8 cellular contexts compared by ENCODE assay signal in the genomic region with DNA sequence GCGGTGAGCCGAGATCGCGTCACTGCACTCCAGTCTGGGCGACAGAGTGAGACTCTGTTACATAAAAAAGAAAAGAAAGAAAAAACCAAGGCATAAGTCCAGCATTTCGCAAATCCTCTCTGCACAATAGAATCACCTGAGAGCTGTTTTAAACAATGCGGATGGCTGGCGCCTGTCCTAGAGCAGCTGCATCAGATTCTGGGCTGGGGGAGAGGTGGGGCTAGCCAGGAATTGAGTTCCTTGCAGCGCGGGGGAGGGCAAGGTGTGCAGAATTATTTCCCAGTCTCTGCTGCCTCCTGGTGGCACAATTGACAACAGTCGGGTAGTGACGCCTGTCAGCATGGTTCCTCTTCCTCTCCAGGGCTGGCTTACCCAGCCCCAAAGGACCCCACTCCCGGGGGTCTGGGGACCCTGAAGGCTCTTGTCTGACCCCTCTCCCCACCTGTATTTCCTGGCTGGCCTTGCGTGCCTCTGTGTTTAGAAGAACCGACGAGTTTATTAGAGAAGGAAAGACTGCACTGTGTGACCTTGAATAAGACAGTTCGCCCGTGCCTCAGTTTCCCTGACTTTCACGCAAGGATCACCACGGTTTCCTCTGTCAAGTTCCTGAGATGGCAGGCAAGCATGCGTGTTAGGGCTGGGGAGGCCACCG. TPM values are rescaled to one million over a fixed set of nuclear protein-coding genes. Genes with fewer than 3 reads are reported as not detected.
DNase-seq lines count a peak whose midpoint lies in the region; ATAC-seq lines count a peak whose summit lies in the region.

No MANE protein-coding gene starts in this region.

- H2BK15ac ChIP-seq in mesenchymal stem cell (ENCODE audit: low read depth, poor library complexity, severe bottlenecking), result peak overlapping the region; percentile 73

- H3K4me1 ChIP-seq in BLaER1 (peaks cover 43% of the 10 kb centered on the region), duodenal mucosa (ENCODE audit: control insufficient read depth in 1 of 2, insufficient read depth in 2 of 2, low read length in 2 of 2) (peaks cover 8 to 10% of the 10 kb centered on the region in 2 donors), mesenchymal stem cell (ENCODE audit: control insufficient read depth, insufficient read depth, low read depth, low read length) (no peaks in the 10 kb centered on the region)

- H3K23ac ChIP-seq in mesenchymal stem cell (ENCODE audit: low read length in 2 of 2), result no peak overlapping the region

- 42% methylated on average over 20 of the region's 22 CpGs for WGBS in mesenchymal stem cell

- no peak overlapping the region for H4K8ac ChIP-seq in mesenchymal stem cell (ENCODE audit: low read length)

- no peaks in the 10 kb centered on the region for H3K27me3 ChIP-seq in BLaER1
- no peaks in the 10 kb centered on the region for H3K27me3 ChIP-seq in duodenal mucosa (ENCODE audit: control insufficient read depth in 1 of 2, insufficient read depth in 2 of 2, low read length in 2 of 2)
- H3K27me3 ChIP-seq in mesenchymal stem cell (ENCODE audit: control insufficient read depth in 1 of 2, insufficient read depth in 1 of 2, low read length in 2 of 2), result peaks cover 6 to 12% of the 10 kb centered on the region in 2 experiments

- no peak overlapping the region for H2BK120ac ChIP-seq in mesenchymal stem cell (ENCODE audit: low read depth, low read length)

- no peak overlapping the region for H3K18ac ChIP-seq in mesenchymal stem cell (ENCODE audit: low read depth in 1 of 2, low read length in 2 of 2)

- H4K91ac ChIP-seq in mesenchymal stem cell (ENCODE audit: low read length), result no peak overlapping the region

- H2BK12ac ChIP-seq in mesenchymal stem cell (ENCODE audit: low read length in 2 of 2), result no peak overlapping the region

- H3K9ac ChIP-seq in BLaER1 (peak overlapping the region; percentile 68), duodenal mucosa (ENCODE audit: low read depth in 1 of 2, low read length in 2 of 2) (peak overlapping the region; percentile 56 to 62), mesenchymal stem cell (ENCODE audit: low read length) (peak overlapping the region; percentile 33)

- H2AK5ac ChIP-seq in mesenchymal stem cell (ENCODE audit: low read length, severe bottlenecking), result no peak overlapping the region

- H3K4me3 ChIP-seq in BLaER1 (peak overlapping the region; percentile 54), duodenal mucosa (ENCODE audit: low read depth in 1 of 2, low read length in 2 of 2) (peak overlapping the region; percentile 41 to 65), mesenchymal stem cell (ENCODE audit: insufficient read depth in 1 of 2, low read depth in 1 of 2, low read length in 2 of 2) (peak overlapping the region in 1 of 2 experiments; percentile 65)

- H2BK5ac ChIP-seq in mesenchymal stem cell (ENCODE audit: low read depth, low read length, poor library complexity, severe bottlenecking), result no peak overlapping the region

- no peaks in the 10 kb centered on the region for H4K20me1 ChIP-seq in BLaER1

- DNase-seq in NCI-H748 (lab: John Stamatoyannopoulos, UW; ENCODE audit: unreplicated experiment), result peak; percentile 88
- DNase-seq in activated CD4-positive, alpha-beta T cell treated with anti-CD3 and anti-CD28 coated beads, Interleukin-2, amount 50 U/mL, for 48 hours, result peak; percentile 86 to 91
- peak; percentile 73 for DNase-seq in mesenchymal stem cell
- DNase-seq in stimulated activated CD8-positive, alpha-beta memory T cell treated with anti-CD3 and anti-CD28 coated beads, Interleukin-12 subunit alpha, Interleukin-12 subunit beta, amount 100 ng/mL, for 24 hours (ENCODE audit: extremely low read depth), result peak; percentile 60

- H3K4me2 ChIP-seq in BLaER1 (peak overlapping the region; percentile 91), mesenchymal stem cell (ENCODE audit: low read length, poor library complexity, severe bottlenecking) (peak overlapping the region; percentile 11)

- H3K9me3 ChIP-seq in BLaER1 (no peaks in the 10 kb centered on the region), duodenal mucosa (ENCODE audit: control insufficient read depth in 1 of 2, low read length in 2 of 2) (no peaks in the 10 kb centered on the region), mesenchymal stem cell (ENCODE audit: control insufficient read depth, low read length) (no peaks in the 10 kb centered on the region)

- H3K4ac ChIP-seq in mesenchymal stem cell (ENCODE audit: low read depth in 1 of 2, low read length in 2 of 2), result no peak overlapping the region

- no peak overlapping the region for H2AFZ ChIP-seq in mesenchymal stem cell (ENCODE audit: low read depth, low read length)

- ATAC-seq in GM19328 (IDR thresholded peaks at IDR 0.05; ENCODE audit: unreplicated experiment) (peak; percentile 56), HG03469 (IDR thresholded peaks at IDR 0.05; ENCODE audit: unreplicated experiment) (peak; percentile 37)

- H3K27ac ChIP-seq in BLaER1 (peak overlapping the region; percentile 67), duodenal mucosa (ENCODE audit: low read depth, low read length) (no peak overlapping the region), mesenchymal stem cell (ENCODE audit: low read length, poor library complexity, severe bottlenecking) (no peak overlapping the region)

- no peaks in the 10 kb centered on the region for H3K36me3 ChIP-seq in BLaER1
- H3K36me3 ChIP-seq in duodenal mucosa (ENCODE audit: control insufficient read depth in 1 of 2, insufficient read depth in 2 of 2, low read length in 2 of 2), result no peaks in the 10 kb centered on the region
- H3K36me3 ChIP-seq in mesenchymal stem cell (ENCODE audit: control insufficient read depth in 1 of 2, insufficient read depth in 2 of 2, low read depth in 1 of 2, low read length in 2 of 2), result no peaks in the 10 kb centered on the region

- H3K79me1 ChIP-seq in mesenchymal stem cell (replicated peaks; ENCODE audit: low read length, poor library complexity, severe bottlenecking), result no peaks in the 10 kb centered on the region

- no peak overlapping the region for H3K14ac ChIP-seq in mesenchymal stem cell (ENCODE audit: low read length in 2 of 2)

RNA-seq across cellular contexts. Expression of gene PLCG2, which starts 41.1 kb away (rescaled TPM):
- 0.21 TPM for polyA plus RNA-seq in mesenchymal stem cell (2013, experiment 1 of 2)
- 0.41 TPM for polyA plus RNA-seq in mesenchymal stem cell (2013, experiment 2 of 2)
